ENCODE assay signal across 13 cellular contexts in the genomic region with DNA sequence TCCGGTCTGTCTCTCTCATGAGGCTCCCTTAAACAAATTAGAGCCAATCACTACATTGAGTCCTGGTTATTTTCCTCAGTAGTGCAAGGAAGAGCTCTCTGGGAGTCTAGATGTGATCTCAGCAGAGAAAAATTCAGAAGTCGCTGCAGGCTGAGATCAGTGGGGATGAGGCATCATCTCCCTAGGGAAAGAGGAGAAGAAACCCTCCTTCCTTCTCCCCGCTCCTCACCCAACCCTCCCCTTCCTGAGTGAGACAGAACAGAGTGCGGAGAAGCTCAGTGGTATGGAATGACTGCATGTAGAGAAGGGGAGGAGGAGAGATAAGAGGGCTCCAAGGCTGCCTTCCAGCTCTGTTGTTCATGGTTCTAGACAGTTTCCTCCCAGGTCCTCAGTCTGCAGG.
DNase-seq lines count a peak whose midpoint lies in the region; ATAC-seq, FAIRE-seq and TF ChIP-seq lines count a peak whose summit lies in the region.
"Had no signal": no experiment of that assay in that cellular context is flagged by ENCODE, and none has a peak within 500 bp of the region (broad histone marks: within the 10 kb centered on the region; RNA-seq: fewer than 3 reads in every experiment).

No MANE protein-coding gene starts in this region.

- peaks cover 49% of the 10 kb centered on the region for H3K4me1 ChIP-seq in adipocyte (ENCODE audit: control insufficient read depth, insufficient read depth, low read length)

- peaks cover 35% of the 10 kb centered on the region for H3K36me3 ChIP-seq in adipocyte (ENCODE audit: control insufficient read depth, insufficient read depth, low read length, severe bottlenecking)
- H3K36me3 ChIP-seq: BLaER1 treated with 17β-estradiol and CSF1 and Interleukin-3, amounts not matched to agents 10 nM and 100 nM had no signal

- peak; percentile 99 for FAIRE-seq in H54 (lab: Jason Lieb, UNC)

- no peak for ATAC-seq in GM21576 (IDR thresholded peaks at IDR 0.05; ENCODE audit: unreplicated experiment)
- ATAC-seq: activated T-cell treated with anti-CD3 and anti-CD28 coated beads, Interleukin-2, amount 50 U/mL, for 4 hours had no signal

- DNase-seq in 8988T (peak; percentile 13), H54 (ENCODE audit: insufficient read length, low spot score) (peak; percentile 82), adipocyte (ENCODE audit: low read depth) (peak; percentile 91), glomerular visceral epithelial cell (ENCODE audit: extremely low spot score) (peak; percentile 97), UCSD-AML1 (lab: John Stamatoyannopoulos, UW; ENCODE audit: unreplicated experiment) (no peak), superior temporal gyrus (ENCODE audit: extremely low spot score) (no peak)
- no peak for DNase-seq in stimulated activated CD4-positive, alpha-beta T cell treated with anti-CD3 and anti-CD28 coated beads, Interleukin-4, amount 100 ng/mL, for 24 hours
- DNase-seq: activated T-cell treated with anti-CD3 and anti-CD28 coated beads, Interleukin-2, amount 50 U/mL, for 4 hours; hypothalamus; NCI-H1417; substantia nigra had no signal

- no peaks in the 10 kb centered on the region for H3K9me3 ChIP-seq in adipocyte (ENCODE audit: control insufficient read depth, low read length)
- H3K9me3 ChIP-seq: BLaER1 treated with 17β-estradiol and CSF1 and Interleukin-3, amounts not matched to agents 10 nM and 100 nM had no signal

- H3K4me3 ChIP-seq in adipocyte (ENCODE audit: low read length) = no peak overlapping the region
- H3K4me3 ChIP-seq: BLaER1 treated with 17β-estradiol and CSF1 and Interleukin-3, amounts not matched to agents 10 nM and 100 nM had no signal

- no peak overlapping the region for H3K9ac ChIP-seq in adipocyte (ENCODE audit: low read length)
- H3K9ac ChIP-seq: BLaER1 treated with 17β-estradiol and CSF1 and Interleukin-3, amounts not matched to agents 10 nM and 100 nM had no signal

- TF ChIP-seq POLR2A in H54 (IDR thresholded peaks at IDR 0.05; ENCODE audit: low read depth, low read length) = no peak

- no peaks in the 10 kb centered on the region for H3K27me3 ChIP-seq in adipocyte (replicated peaks; ENCODE audit: control insufficient read depth, insufficient read depth, low read length)
- H3K27me3 ChIP-seq: BLaER1 treated with 17β-estradiol and CSF1 and Interleukin-3, amounts not matched to agents 10 nM and 100 nM had no signal

Comparison
In these comparisons a context has a peak if more than half of its experiments do, and no peak if none do; other contexts are left out.
1. DNase-seq: peak in 8988T (single experiment), H54 (single experiment), adipocyte (single experiment) and glomerular visceral epithelial cell (single experiment); none in stimulated activated CD4-positive, alpha-beta T cell treated with anti-CD3 and anti-CD28 coated beads, Interleukin-4, amount 100 ng/mL, for 24 hours (single experiment), UCSD-AML1 (single experiment) and superior temporal gyrus (single experiment).